In genomic region chr16:55155815-55156214, GRCh38 we compare ENCODE assay signal across 32 cellular contexts.
"Had no signal": no experiment of that assay in that cellular context is flagged by ENCODE, and none has a peak within 500 bp of the region (broad histone marks: within the 10 kb centered on the region; RNA-seq: fewer than 3 reads in every experiment).

No MANE protein-coding gene starts in this region.

- H3K4me3 ChIP-seq: colonic mucosa, esophagus squamous epithelium, heart right ventricle, lung, mucosa of descending colon, right lobe of liver, suprapubic skin, transverse colon, upper lobe of right lung, vagina had no signal

- H3K36me3 ChIP-seq: colonic mucosa, esophagus squamous epithelium, heart right ventricle, neutrophil, right lobe of liver, suprapubic skin, transverse colon, upper lobe of right lung, vagina had no signal

- ATAC-seq: heart right ventricle; left lobe of liver; mucosa of descending colon; natural killer cell treated with Interleukin-12 subunit alpha and Interleukin-12 subunit beta and Interleukin-15 and Interleukin-18, amount 100 ng/mL, for 72 hours; right lobe of liver; stimulated activated naive CD8-positive, alpha-beta T cell treated with anti-CD3 and anti-CD28 coated beads, Interleukin-15, amount 100 ng/mL, for 72 hours; upper lobe of right lung had no signal

- H3K9me3 Mint-ChIP-seq: neural crest cell had no signal

- H3K4me1 Mint-ChIP-seq: memory B cell; stimulated activated naive CD8-positive, alpha-beta T cell treated with anti-CD3 and anti-CD28 coated beads, Interleukin-15, amount 100 ng/mL, for 72 hours had no signal

- DNase-seq: colonic mucosa; dermis blood vessel endothelial cell; effector memory CD4-positive, alpha-beta T cell; erythroblast; esophagus squamous epithelium; foreskin melanocyte; glutamatergic neuron; heart right ventricle; hippocampal formation; kidney; mucosa of descending colon; naive B cell; right lobe of liver; small intestine; stimulated activated CD4-positive, alpha-beta T cell treated with anti-CD3 and anti-CD28 coated beads, Interleukin-1b, Interleukin-23, amount 100 ng/mL, for 48 hours; stimulated activated CD4-positive, alpha-beta T cell treated with anti-CD3 and anti-CD28 coated beads, Interleukin-4, amount 100 ng/mL, for 1 hour; stimulated activated CD8-positive, alpha-beta memory T cell treated with anti-CD3 and anti-CD28 coated beads, Interleukin-4, amount 100 ng/mL, for 48 hours; stimulated activated naive CD4-positive, alpha-beta T cell; stimulated activated naive CD8-positive, alpha-beta T cell treated with anti-CD3 and anti-CD28 coated beads, Interleukin-15, amount 100 ng/mL, for 72 hours; transverse colon; upper lobe of right lung had no signal

- H3K9me3 ChIP-seq: colonic mucosa, esophagus squamous epithelium, mucosa of descending colon, neutrophil, right lobe of liver, suprapubic skin, transverse colon, upper lobe of right lung, vagina had no signal

- H2AFZ ChIP-seq: parathyroid adenoma had no signal

- H3K9ac ChIP-seq: parathyroid adenoma had no signal

- H3K27me3 ChIP-seq: colonic mucosa, neutrophil, right lobe of liver, suprapubic skin, transverse colon, upper lobe of right lung, vagina had no signal

- H3K36me3 Mint-ChIP-seq: memory B cell; mesothelial cell of epicardium; naive B cell; natural killer cell treated with Interleukin-12 subunit alpha and Interleukin-12 subunit beta and Interleukin-15 and Interleukin-18, amount 100 ng/mL, for 72 hours had no signal

- H3K4me3 Mint-ChIP-seq: memory B cell; mesothelial cell of epicardium; naive B cell; natural killer cell treated with Interleukin-12 subunit alpha and Interleukin-12 subunit beta and Interleukin-15 and Interleukin-18, amount 100 ng/mL, for 72 hours; neural crest cell; stimulated activated naive CD8-positive, alpha-beta T cell treated with anti-CD3 and anti-CD28 coated beads, Interleukin-15, amount 100 ng/mL, for 72 hours had no signal

- H3K27ac ChIP-seq: colonic mucosa, esophagus squamous epithelium, heart right ventricle, neutrophil, parathyroid adenoma, right lobe of liver, suprapubic skin, transverse colon, upper lobe of right lung, vagina had no signal

- H3K79me2 ChIP-seq: parathyroid adenoma had no signal

- H3K4me1 ChIP-seq: colonic mucosa, esophagus squamous epithelium, heart right ventricle, parathyroid adenoma, right lobe of liver, suprapubic skin, transverse colon, upper lobe of right lung had no signal

- H3K27ac Mint-ChIP-seq: memory B cell; mesothelial cell of epicardium; naive B cell; natural killer cell treated with Interleukin-12 subunit alpha and Interleukin-12 subunit beta and Interleukin-15 and Interleukin-18, amount 100 ng/mL, for 72 hours; progenitor cell of endocrine pancreas; stimulated activated naive CD8-positive, alpha-beta T cell treated with anti-CD3 and anti-CD28 coated beads, Interleukin-15, amount 100 ng/mL, for 72 hours had no signal
